8 cellular contexts compared by ENCODE assay signal in genomic region chr7:22782616-22783232, GRCh38. TPM values are rescaled to one million over a fixed set of nuclear protein-coding genes. Genes with fewer than 3 reads are reported as not detected.
DNase-seq lines count a peak whose midpoint lies in the region; ATAC-seq lines count a peak whose summit lies in the region.

No MANE protein-coding gene starts in this region.

- intact Hi-C loops in left ventricle myocardium superior (cut with micrococcal nuclease): loop anchor here (2.0 kb wide), 1 partner anchor 222 kb away; no protein-coding TSS in a partner anchor

- peak; percentile 30 for DNase-seq in COR-L47 (lab: John Stamatoyannopoulos, UW)
- peak; percentile 59 for DNase-seq in HuH-7.5 (ENCODE audit: low spot score)
- peak; percentile 64 for DNase-seq in SKM-1 (lab: John Stamatoyannopoulos, UW; ENCODE audit: unreplicated experiment)
- peak; percentile 80 for DNase-seq in activated naive CD4-positive, alpha-beta T cell treated with anti-CD3 and anti-CD28 coated beads, Interleukin-2, amount 50 U/mL, for 16 hours
- DNase-seq in left ventricle myocardium superior: peak; percentile 76
- peak; percentile 76 for DNase-seq in stimulated activated CD4-positive, alpha-beta T cell treated with anti-CD3 and anti-CD28 coated beads, Interleukin-12 subunit alpha, Interleukin-12 subunit beta, amount 100 ng/mL, for 4 hours

- peak; percentile 71 for ATAC-seq in GM19397 (IDR thresholded peaks at IDR 0.05; ENCODE audit: unreplicated experiment)
- ATAC-seq in left ventricle myocardium superior: peak; percentile 72
- ATAC-seq in HG02623 (IDR thresholded peaks at IDR 0.05; ENCODE audit: unreplicated experiment): no peak

RNA-seq across cellular contexts. Expression of gene TOMM7, which starts 39.9 kb away (rescaled TPM):
- 563 TPM for total RNA-seq in left ventricle myocardium superior

RNA-seq across cellular contexts. Expression of gene IL6, which starts 55.7 kb away (rescaled TPM):
- total RNA-seq in left ventricle myocardium superior: 1.2 TPM

Comparison
In these comparisons a context has a peak if more than half of its experiments do, and no peak if none do; other contexts are left out.
1. DNase-seq: peak in every context shown above with its lines; median percentile 80 in activated naive CD4-positive, alpha-beta T cell treated with anti-CD3 and anti-CD28 coated beads, Interleukin-2, amount 50 U/mL, for 16 hours; 76 in left ventricle myocardium superior; 76 in stimulated activated CD4-positive, alpha-beta T cell treated with anti-CD3 and anti-CD28 coated beads, Interleukin-12 subunit alpha, Interleukin-12 subunit beta, amount 100 ng/mL, for 4 hours; 64 in SKM-1; 59 in HuH-7.5; 30 in COR-L47.